8 cellular contexts compared by ENCODE assay signal in the genomic region with DNA sequence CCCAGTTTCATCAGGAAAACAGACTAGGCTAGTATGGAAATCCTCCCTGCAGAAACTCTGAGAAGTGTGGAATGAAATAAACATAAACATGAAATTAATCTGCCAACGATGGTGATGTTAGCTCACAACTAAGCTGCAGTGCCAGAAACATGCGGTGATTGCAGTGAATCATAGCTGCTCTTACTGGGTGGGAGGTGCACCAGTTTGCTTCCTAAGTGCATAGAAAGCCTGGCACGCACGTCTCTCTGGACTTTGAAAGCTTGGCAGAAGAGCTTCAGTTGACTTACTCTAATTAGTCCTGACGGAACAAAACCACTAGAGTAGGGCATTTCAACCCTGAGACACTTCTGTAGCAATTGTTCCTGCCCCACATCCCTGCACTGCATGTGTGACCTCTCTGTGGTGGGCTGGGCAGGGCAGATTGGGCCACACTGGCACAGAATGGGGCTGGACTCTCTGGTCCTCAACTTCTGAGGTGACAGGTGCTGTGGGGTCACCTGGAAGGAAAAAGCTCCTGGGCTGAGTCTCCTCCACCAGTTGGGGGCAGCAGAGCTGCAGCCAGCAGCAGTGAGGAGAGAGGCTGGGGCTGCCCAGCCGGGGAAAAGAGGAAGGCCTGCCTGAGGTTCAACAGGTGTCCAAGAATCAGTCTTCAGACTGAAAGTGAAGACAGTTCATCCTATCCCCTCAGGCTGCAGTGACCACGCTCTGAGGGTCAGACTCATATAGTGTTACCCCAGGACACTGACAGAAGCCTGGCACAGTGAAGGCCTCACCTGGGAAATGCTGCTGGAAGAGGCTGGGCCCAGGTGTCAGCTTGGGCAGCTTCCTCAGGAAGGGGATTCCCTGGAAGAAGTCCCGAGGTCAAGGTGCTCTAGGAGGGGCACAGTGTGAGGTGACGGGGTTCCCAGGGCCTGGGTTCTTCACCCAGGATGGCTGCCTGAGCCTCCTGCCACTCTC. TPM values are rescaled to one million over a fixed set of nuclear protein-coding genes. Genes with fewer than 3 reads are reported as not detected.
DNase-seq lines count a peak whose midpoint lies in the region; ATAC-seq, FAIRE-seq and TF ChIP-seq lines count a peak whose summit lies in the region.

No MANE protein-coding gene starts in this region.

- H3K4ac ChIP-seq in IMR-90 (ENCODE audit: low read depth, low read length) = peak overlapping the region; percentile 25; the same call in 1 of the 2 replicates

- no peak overlapping the region for H3K14ac ChIP-seq in IMR-90 (replicated peaks; ENCODE audit: low read depth, low read length)

- CTCF ChIA-PET in activated CD4-positive, alpha-beta T cell treated with anti-CD3 and anti-CD28 coated beads, Interleukin-2, amount 10 ng/mL, durations not matched to agents 7 days and 5 days (lab: Charles Lee) = interaction anchor here (1.0 to 2.3 kb wide), 3 partner anchors 19 to 98 kb away, joined by 3 to 10 read pairs (median 3); no protein-coding TSS in a partner anchor
- CTCF ChIA-PET in IMR-90 (lab: Yijun Ruan, JAX) = interaction anchor here (0.6 to 3.8 kb wide), 3 partner anchors 19 to 26 kb away, joined by 3 to 29 read pairs (median 5); no protein-coding TSS in a partner anchor

- no peaks in the 10 kb centered on the region for H3K27me3 Mint-ChIP-seq in activated CD4-positive, alpha-beta T cell treated with anti-CD3 and anti-CD28 coated beads, Interleukin-2, amount 10 ng/mL, durations not matched to agents 7 days and 5 days
- H3K27me3 Mint-ChIP-seq in astrocyte (ENCODE audit: low read depth, unreplicated experiment) = peaks cover 64% of the 10 kb centered on the region

- no peak overlapping the region; a peak in 1 of 4 replicates for H4K8ac ChIP-seq in IMR-90 (ENCODE audit: low read depth in 2 of 2, low read length in 2 of 2)

- H3K23ac ChIP-seq in IMR-90 (ENCODE audit: low read depth, low read length) = no peak overlapping the region

- POLR2A ChIA-PET in activated CD4-positive, alpha-beta T cell treated with anti-CD3 and anti-CD28 coated beads, Interleukin-2, amount 10 ng/mL, durations not matched to agents 7 days and 5 days (lab: Charles Lee) = no interaction called here
- POLR2A ChIA-PET in IMR-90 (lab: Charles Lee; ENCODE audit: unreplicated experiment) = no interaction called here

- H3K9me3 ChIP-seq in IMR-90 (ENCODE audit: control insufficient read depth, insufficient read depth, low read length) (no peaks in the 10 kb centered on the region), astrocyte (ENCODE audit: insufficient read depth, low read depth, low read length) (no peaks in the 10 kb centered on the region)

- no peak overlapping the region for H2BK15ac ChIP-seq in IMR-90 (ENCODE audit: low read depth, low read length)

- H3K4me3 Mint-ChIP-seq in activated CD4-positive, alpha-beta T cell treated with anti-CD3 and anti-CD28 coated beads, Interleukin-2, amount 10 ng/mL, durations not matched to agents 7 days and 5 days = no peak overlapping the region
- H3K4me3 Mint-ChIP-seq in astrocyte (ENCODE audit: unreplicated experiment) = no peak overlapping the region

- H3K27me3 ChIP-seq in IMR-90 (ENCODE audit: control insufficient read depth, insufficient read depth, low read length) = no peaks in the 10 kb centered on the region
- no peaks in the 10 kb centered on the region for H3K27me3 ChIP-seq in astrocyte (ENCODE audit: insufficient read depth, low read length)

- H3K36me3 Mint-ChIP-seq in activated CD4-positive, alpha-beta T cell treated with anti-CD3 and anti-CD28 coated beads, Interleukin-2, amount 10 ng/mL, durations not matched to agents 7 days and 5 days (ENCODE audit: low read depth) = no peaks in the 10 kb centered on the region
- no peaks in the 10 kb centered on the region for H3K36me3 Mint-ChIP-seq in astrocyte (ENCODE audit: low read depth, unreplicated experiment)

- no peak for TF ChIP-seq POLR2A in IMR-90 (IDR thresholded peaks at IDR 0.05; ENCODE audit: low read depth, low read length)

- H3K9ac ChIP-seq in IMR-90 (ENCODE audit: low read depth, low read length) (no peak overlapping the region), astrocyte (ENCODE audit: low read length) (no peak overlapping the region)

- FAIRE-seq in astrocyte (lab: Jason Lieb, UNC) = no peak

- H3K27ac Mint-ChIP-seq in activated CD4-positive, alpha-beta T cell treated with anti-CD3 and anti-CD28 coated beads, Interleukin-2, amount 10 ng/mL, durations not matched to agents 7 days and 5 days = no peak overlapping the region
- no peak overlapping the region for H3K27ac Mint-ChIP-seq in astrocyte (ENCODE audit: unreplicated experiment)

- no peak overlapping the region for H3K56ac ChIP-seq in IMR-90 (ENCODE audit: extremely low read depth, insufficient read depth, low read length)

- TF ChIP-seq RAD21 in IMR-90 (IDR thresholded peaks at IDR 0.05; ENCODE audit: low read length) = no peak

- DNase-seq in activated CD4-positive, alpha-beta T cell treated with anti-CD3 and anti-CD28 coated beads, Interleukin-2, amount 10 ng/mL, durations not matched to agents 7 days and 5 days = peak; percentile 21
- DNase-seq in activated CD4-positive, alpha-beta T cell treated with anti-CD3 and anti-CD28 coated beads for 1 hour = no peak
- peak; percentile 88 for DNase-seq in IMR-90
- DNase-seq in astrocyte (ENCODE audit: low read depth) = peak; percentile 31
- peak; percentile 6 for DNase-seq in middle frontal gyrus (ENCODE audit: extremely low spot score, low spot score)
- DNase-seq in NCI-H1048 (lab: John Stamatoyannopoulos, UW) = no peak
- DNase-seq in NCI-H2081 treated with DMSO at 0.1 percent for 48 hours (lab: John Stamatoyannopoulos, UW) = no peak

- in situ Hi-C loops in IMR-90 (cut with MboI; ENCODE audit: low sequenced_read_pairs) = no loop called here

- peaks cover 30% of the 10 kb centered on the region for H3K9me1 ChIP-seq in IMR-90 (ENCODE audit: insufficient read depth, low read length)

- 0 out of 2 replicates have a peak overlapping the region, but pooled peaks have one; percentile 29 for H2AK5ac ChIP-seq in IMR-90 (ENCODE audit: low read depth, low read length)

- H4K91ac ChIP-seq in IMR-90 (ENCODE audit: insufficient read depth, low read depth, low read length) = peak overlapping the region; percentile 26

- ATAC-seq in IMR-90 (ENCODE audit: low read depth) = peak; percentile 70
- ATAC-seq in HG02571 (IDR thresholded peaks at IDR 0.05; ENCODE audit: unreplicated experiment) = no peak

- peak overlapping the region; percentile 91 for H2BK5ac ChIP-seq in IMR-90 (ENCODE audit: low read depth, low read length, poor library complexity, severe bottlenecking)

- H3K18ac ChIP-seq in IMR-90 (ENCODE audit: low read depth, low read length) = no peak overlapping the region

- no peak overlapping the region for H2AK9ac ChIP-seq in IMR-90 (replicated peaks; ENCODE audit: low read depth, low read length, poor library complexity)

- H3K79me1 ChIP-seq in IMR-90 (ENCODE audit: low read depth in 1 of 2, low read length in 2 of 2) = no peaks in the 10 kb centered on the region

- H3K9me3 Mint-ChIP-seq in activated CD4-positive, alpha-beta T cell treated with anti-CD3 and anti-CD28 coated beads, Interleukin-2, amount 10 ng/mL, durations not matched to agents 7 days and 5 days = no peaks in the 10 kb centered on the region
- no peaks in the 10 kb centered on the region for H3K9me3 Mint-ChIP-seq in astrocyte (ENCODE audit: unreplicated experiment)

- TF ChIP-seq CTCF in IMR-90 (conservative IDR thresholded peaks at IDR 0.05; ENCODE audit: low read depth, low read length) (peak; percentile 26; the same call in 1 of the 2 replicates), astrocyte (IDR thresholded peaks at IDR 0.05; ENCODE audit: insufficient read depth, low read depth, low read length) (peak; percentile 12)

- H3K4me3 ChIP-seq in IMR-90 (ENCODE audit: insufficient read depth, low read depth, low read length) (no peak overlapping the region), astrocyte (ENCODE audit: insufficient read depth, low read depth, low read length) (no peak overlapping the region)

- no TSS peak for BruUV-seq in IMR-90 (replicated peaks; lab: Mats Ljungman, UMichigan)

- H4K20me1 ChIP-seq in IMR-90 (ENCODE audit: insufficient read depth, low read length) (no peaks in the 10 kb centered on the region), astrocyte (ENCODE audit: insufficient read depth, low read length) (no peaks in the 10 kb centered on the region)

- no peaks in the 10 kb centered on the region for H3K4me1 Mint-ChIP-seq in activated CD4-positive, alpha-beta T cell treated with anti-CD3 and anti-CD28 coated beads, Interleukin-2, amount 10 ng/mL, durations not matched to agents 7 days and 5 days
- peaks cover 14% of the 10 kb centered on the region for H3K4me1 Mint-ChIP-seq in astrocyte (ENCODE audit: low read depth, unreplicated experiment)

- H3K4me2 ChIP-seq in IMR-90 (ENCODE audit: low read depth, low read length) = peak overlapping the region; percentile 11; the same call in 1 of the 2 replicates
- H3K4me2 ChIP-seq in astrocyte (ENCODE audit: low read length) = no peak overlapping the region

- WGBS in IMR-90 (ENCODE audit: extremely low coverage in 2 of 2, insufficient read length in 1 of 2), 2 experiments = 6% methylated on average over 4 of the region's 9 CpGs; no CpG with 5 or more reads in 1 of the 2 experiments

- no peaks in the 10 kb centered on the region for H3K79me2 ChIP-seq in astrocyte (ENCODE audit: insufficient read depth, low read length)

- H2AFZ ChIP-seq in IMR-90 (replicated peaks; ENCODE audit: low read length, poor library complexity) = no peak overlapping the region
- H2AFZ ChIP-seq in astrocyte (ENCODE audit: low read depth, low read length) = no peak overlapping the region

- H3K36me3 ChIP-seq in IMR-90 (ENCODE audit: control insufficient read depth, insufficient read depth, low read length) (no peaks in the 10 kb centered on the region), astrocyte (ENCODE audit: insufficient read depth, low read length) (no peaks in the 10 kb centered on the region)

- H3K27ac ChIP-seq in IMR-90 (ENCODE audit: insufficient read depth, low read length) (no peak overlapping the region), astrocyte (ENCODE audit: low read depth, low read length) (no peak overlapping the region)

- H2BK20ac ChIP-seq in IMR-90 (ENCODE audit: low read depth, low read length) = peak overlapping the region; percentile 53; the same call in 1 of the 2 replicates

- peak overlapping the region; percentile 91; the same call in 1 of the 2 replicates for H2BK120ac ChIP-seq in IMR-90 (ENCODE audit: low read depth, low read length)

- intact Hi-C loops in IMR-90 (cut with micrococcal nuclease) = no loop called here

- H4K5ac ChIP-seq in IMR-90 (ENCODE audit: low read depth, low read length) = no peak overlapping the region

- H3K4me1 ChIP-seq in IMR-90 (ENCODE audit: control insufficient read depth, insufficient read depth, low read length) = peaks cover 32% of the 10 kb centered on the region
- H3K4me1 ChIP-seq in astrocyte (ENCODE audit: insufficient read depth, low read length) = no peaks in the 10 kb centered on the region

- dilution Hi-C loops in IMR-90 (cut with HindIII; ENCODE audit: low sequenced_read_pairs, unreplicated experiment) = no loop called here

RNA-seq across cellular contexts. Expression of gene GGTLC2, which starts 40.5 kb away (rescaled TPM):
- total RNA-seq in activated CD4-positive, alpha-beta T cell treated with anti-CD3 and anti-CD28 coated beads, Interleukin-2, amount 10 ng/mL, durations not matched to agents 7 days and 5 days = not detected
- total RNA-seq in IMR-90 (2012; rRNA removed) (not detected in 2 replicates), astrocyte (not detected in 2 replicates)
- 0.09 TPM in 1 of 2 replicates, not detected in the other for polyA plus RNA-seq in IMR-90 (2012; rRNA removed)
- polyA plus RNA-seq in IMR-90 (2012; cell fraction: cytosol; rRNA removed) = 0.08 TPM in 1 of 2 replicates, not detected in the other
- 0.11 TPM in 1 of 2 replicates, not detected in the other for polyA plus RNA-seq in IMR-90 (2012; cell fraction: nucleus; rRNA removed; ENCODE audit: low replicate concordance)

Comparison
In these comparisons a context has a peak if more than half of its experiments do, and no peak if none do; other contexts are left out.
1. DNase-seq: peak in activated CD4-positive, alpha-beta T cell treated with anti-CD3 and anti-CD28 coated beads, Interleukin-2, amount 10 ng/mL, durations not matched to agents 7 days and 5 days (single experiment), IMR-90 (single experiment), astrocyte (single experiment) and middle frontal gyrus (single experiment); none in activated CD4-positive, alpha-beta T cell treated with anti-CD3 and anti-CD28 coated beads for 1 hour (single experiment), NCI-H1048 (single experiment) and NCI-H2081 treated with DMSO at 0.1 percent for 48 hours (single experiment).